8 cellular contexts compared by ENCODE assay signal in the genomic region with DNA sequence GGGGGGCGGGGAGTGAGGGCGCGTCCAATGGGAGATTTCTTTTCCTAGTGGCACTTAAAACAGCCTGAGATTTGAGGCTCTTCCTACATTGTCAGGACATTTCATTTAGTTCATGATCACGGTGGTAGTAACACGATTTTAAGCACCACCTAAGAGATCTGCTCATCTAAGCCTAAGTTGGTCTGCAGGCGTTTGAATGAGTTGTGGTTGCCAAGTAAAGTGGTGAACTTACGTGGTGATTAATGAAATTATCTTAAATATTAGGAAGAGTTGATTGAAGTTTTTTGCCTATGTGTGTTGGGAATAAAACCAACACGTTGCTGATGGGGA. TPM values are rescaled to one million over a fixed set of nuclear protein-coding genes. Genes with fewer than 3 reads are reported as not detected.
DNase-seq lines count a peak whose midpoint lies in the region; ATAC-seq and TF ChIP-seq lines count a peak whose summit lies in the region.

No MANE protein-coding gene starts in this region.

- no peaks in the 10 kb centered on the region for H3K27me3 ChIP-seq in GM23338 (ENCODE audit: insufficient read depth)
- H3K27me3 ChIP-seq in hepatocyte: no peaks in the 10 kb centered on the region
- no peaks in the 10 kb centered on the region for H3K27me3 ChIP-seq in spleen (replicated peaks in 1 of 7)

- H4K20me1 ChIP-seq in GM23338 (replicated peaks; ENCODE audit: insufficient read depth): peaks cover 33% of the 10 kb centered on the region
- peaks cover 24% of the 10 kb centered on the region for H4K20me1 ChIP-seq in hepatocyte (ENCODE audit: insufficient read depth, poor library complexity, severe bottlenecking)

- peak overlapping the region; percentile 76 for H3K4me3 ChIP-seq in GM23338
- peak overlapping the region; percentile 92 for H3K4me3 ChIP-seq in WI38 (ENCODE audit: low read depth, low read length)
- H3K4me3 ChIP-seq in hepatocyte: peak overlapping the region; percentile 92
- H3K4me3 ChIP-seq in spleen: peak overlapping the region; percentile 76 to 91 (median 82)

- H3K36me3 ChIP-seq in GM23338 (ENCODE audit: insufficient read depth) (no peaks in the 10 kb centered on the region), hepatocyte (replicated peaks; ENCODE audit: insufficient read depth, low read depth) (no peaks in the 10 kb centered on the region), spleen (no peaks in the 10 kb centered on the region)

- ATAC-seq in GM23338: no peak

- intact Hi-C loops in spleen (cut with DNase I; ENCODE audit: low total_unique reads): no loop called here

- no peaks in the 10 kb centered on the region for H3F3A ChIP-seq in GM23338 (replicated peaks; ENCODE audit: low read depth)

- DNase-seq in GM23338 (ENCODE audit: low spot score) (no peak), hepatocyte (ENCODE audit: low spot score) (no peak), spleen (no peak), NCI-H2081 (lab: John Stamatoyannopoulos, UW) (no peak), NCI-H2227 treated with DMSO at 0.1 percent for 48 hours (lab: John Stamatoyannopoulos, UW) (no peak), kidney glomerular epithelial cell (lab: John Stamatoyannopoulos, UW) (no peak)
- DNase-seq in activated effector memory CD4-positive, alpha-beta T cell treated with anti-CD3 and anti-CD28 coated beads, Interleukin-2, amount 50 U/mL, for 16 hours: no peak

- no peaks in the 10 kb centered on the region for H3K9me2 ChIP-seq in GM23338 (ENCODE audit: insufficient read depth)
- H3K9me2 ChIP-seq in hepatocyte (replicated peaks; ENCODE audit: insufficient read depth): no peaks in the 10 kb centered on the region

- TF ChIP-seq POLR2A in spleen (IDR thresholded peaks at IDR 0.05): no peak

- H3K79me2 ChIP-seq in GM23338 (replicated peaks; ENCODE audit: insufficient read depth) (peaks cover 51% of the 10 kb centered on the region), hepatocyte (peaks cover 49% of the 10 kb centered on the region)

- no peaks in the 10 kb centered on the region for H3K9me3 Mint-ChIP-seq in GM23338

- H3K4me3 Mint-ChIP-seq in GM23338: peak overlapping the region; percentile 98

- TF ChIP-seq CTCF in GM23338 (conservative IDR thresholded peaks at IDR 0.05; ENCODE audit: low read depth in 2 of 2) (no peak), WI38 (IDR thresholded peaks at IDR 0.05; ENCODE audit: low read depth, low read length) (no peak), hepatocyte (IDR thresholded peaks at IDR 0.05; ENCODE audit: poor library complexity) (no peak), spleen (IDR thresholded peaks at IDR 0.05 in 8 of 11, conservative IDR thresholded peaks at IDR 0.05 in 3 of 11) (no peak)

- H3K27ac Mint-ChIP-seq in GM23338: peak overlapping the region; percentile 99; the same call in 1 of the 2 replicates

- H3K4me1 Mint-ChIP-seq in GM23338: peaks cover 11% of the 10 kb centered on the region

- no peaks in the 10 kb centered on the region; the same call in 2 of the 3 replicates for H3K36me3 Mint-ChIP-seq in GM23338 (ENCODE audit: low read depth)

- peak overlapping the region; percentile 76 for H3K4me2 ChIP-seq in GM23338
- peak overlapping the region; percentile 86 for H3K4me2 ChIP-seq in hepatocyte

- H2AFZ ChIP-seq in GM23338 (no peak overlapping the region), hepatocyte (peak overlapping the region; percentile 54)

- H3K9me3 ChIP-seq in hepatocyte (ENCODE audit: low read depth) (no peaks in the 10 kb centered on the region), spleen (no peaks in the 10 kb centered on the region)

- H3K4me1 ChIP-seq in GM23338 (ENCODE audit: insufficient read depth): peaks cover 12% of the 10 kb centered on the region
- peaks cover 17% of the 10 kb centered on the region for H3K4me1 ChIP-seq in hepatocyte (ENCODE audit: insufficient read depth)
- peaks cover 33 to 66% (median 61%) of the 10 kb centered on the region in 6 donors for H3K4me1 ChIP-seq in spleen

- WGBS in hepatocyte (ENCODE audit: low lambda C conversion rate, missing lambda C conversion rate): 7% methylated on average over 5 of the region's 8 CpGs
- 1 to 4% (median 1%) methylated on average over 5 to 8 of the region's 8 CpGs for WGBS in spleen, 5 donors

- peaks cover 5% of the 10 kb centered on the region for H3K27me3 Mint-ChIP-seq in GM23338 (ENCODE audit: insufficient read depth, low read depth, poor library complexity)

- H3K27ac ChIP-seq in GM23338 (ENCODE audit: low read depth): peak overlapping the region; percentile 83
- peak overlapping the region; percentile 95 for H3K27ac ChIP-seq in hepatocyte
- H3K27ac ChIP-seq in spleen: peak overlapping the region in 6 of 8 donors; percentile 77 to 96 (median 91)

TF ChIP-seq in GM23338, 12 proteins besides CTCF, POLR2A, EP300 and RAD21 (continues in another document):
- TF ChIP-seq, protein P1, sequence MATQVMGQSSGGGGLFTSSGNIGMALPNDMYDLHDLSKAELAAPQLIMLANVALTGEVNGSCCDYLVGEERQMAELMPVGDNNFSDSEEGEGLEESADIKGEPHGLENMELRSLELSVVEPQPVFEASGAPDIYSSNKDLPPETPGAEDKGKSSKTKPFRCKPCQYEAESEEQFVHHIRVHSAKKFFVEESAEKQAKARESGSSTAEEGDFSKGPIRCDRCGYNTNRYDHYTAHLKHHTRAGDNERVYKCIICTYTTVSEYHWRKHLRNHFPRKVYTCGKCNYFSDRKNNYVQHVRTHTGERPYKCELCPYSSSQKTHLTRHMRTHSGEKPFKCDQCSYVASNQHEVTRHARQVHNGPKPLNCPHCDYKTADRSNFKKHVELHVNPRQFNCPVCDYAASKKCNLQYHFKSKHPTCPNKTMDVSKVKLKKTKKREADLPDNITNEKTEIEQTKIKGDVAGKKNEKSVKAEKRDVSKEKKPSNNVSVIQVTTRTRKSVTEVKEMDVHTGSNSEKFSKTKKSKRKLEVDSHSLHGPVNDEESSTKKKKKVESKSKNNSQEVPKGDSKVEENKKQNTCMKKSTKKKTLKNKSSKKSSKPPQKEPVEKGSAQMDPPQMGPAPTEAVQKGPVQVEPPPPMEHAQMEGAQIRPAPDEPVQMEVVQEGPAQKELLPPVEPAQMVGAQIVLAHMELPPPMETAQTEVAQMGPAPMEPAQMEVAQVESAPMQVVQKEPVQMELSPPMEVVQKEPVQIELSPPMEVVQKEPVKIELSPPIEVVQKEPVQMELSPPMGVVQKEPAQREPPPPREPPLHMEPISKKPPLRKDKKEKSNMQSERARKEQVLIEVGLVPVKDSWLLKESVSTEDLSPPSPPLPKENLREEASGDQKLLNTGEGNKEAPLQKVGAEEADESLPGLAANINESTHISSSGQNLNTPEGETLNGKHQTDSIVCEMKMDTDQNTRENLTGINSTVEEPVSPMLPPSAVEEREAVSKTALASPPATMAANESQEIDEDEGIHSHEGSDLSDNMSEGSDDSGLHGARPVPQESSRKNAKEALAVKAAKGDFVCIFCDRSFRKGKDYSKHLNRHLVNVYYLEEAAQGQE (IDR thresholded peaks at IDR 0.05; ENCODE audit: unreplicated experiment): no peak
- TF ChIP-seq ZNF331 (CRISPR knock-in tag; IDR thresholded peaks at IDR 0.05; ENCODE audit: low read depth): no peak
- no peak for TF ChIP-seq EZH2 (IDR thresholded peaks at IDR 0.05; ENCODE audit: low read depth, unreplicated experiment)
- no peak for TF ChIP-seq CREB1 (CRISPR knock-in tag; IDR thresholded peaks at IDR 0.05; ENCODE audit: low read depth)
- no peak for TF ChIP-seq EZH2phosphoT487 (IDR thresholded peaks at IDR 0.05; ENCODE audit: unreplicated experiment)
- TF ChIP-seq STAT1 (IDR thresholded peaks at IDR 0.05; ENCODE audit: unreplicated experiment): no peak

RNA-seq across cellular contexts. Expression of a gene that starts 1.1 kb away (rescaled TPM):
- 62.7 and 67.7 TPM in 2 replicates for total RNA-seq in GM23338 (2014; rRNA removed; shearing (Covaris generic))
- polyA plus RNA-seq in GM23338 (2016; fragmentation: Nextera tagmentation; extraction: Ambion mirVana) (23.8 and 26.6 TPM in 2 replicates), hepatocyte (9.5 and 12.4 TPM in 2 replicates), spleen (10 to 100 TPM in 2 of 3 donors, 1 to 10 TPM in 1; 10.0 to 24.4 (median 14.7) TPM)
- total RNA-seq in hepatocyte (30.6 and 33.9 TPM in 2 replicates), spleen (100 to 1,000 TPM in 2 of 7 donors, 10 to 100 TPM in 5; 58.6 to 124 (median 92.2) TPM)

RNA-seq across cellular contexts. Expression of a gene that starts 1.3 kb away (rescaled TPM):
- not detected in 2 replicates for total RNA-seq in GM23338 (2014; rRNA removed; shearing (Covaris generic))
- polyA plus RNA-seq in GM23338 (2016; fragmentation: Nextera tagmentation; extraction: Ambion mirVana): not detected in 2 replicates
- total RNA-seq in hepatocyte: not detected in 2 replicates
- polyA plus RNA-seq in hepatocyte: not detected in 2 replicates
- total RNA-seq in spleen: not detected
- not detected for polyA plus RNA-seq in spleen
